9 cellular contexts compared by ENCODE assay signal in the genomic region with DNA sequence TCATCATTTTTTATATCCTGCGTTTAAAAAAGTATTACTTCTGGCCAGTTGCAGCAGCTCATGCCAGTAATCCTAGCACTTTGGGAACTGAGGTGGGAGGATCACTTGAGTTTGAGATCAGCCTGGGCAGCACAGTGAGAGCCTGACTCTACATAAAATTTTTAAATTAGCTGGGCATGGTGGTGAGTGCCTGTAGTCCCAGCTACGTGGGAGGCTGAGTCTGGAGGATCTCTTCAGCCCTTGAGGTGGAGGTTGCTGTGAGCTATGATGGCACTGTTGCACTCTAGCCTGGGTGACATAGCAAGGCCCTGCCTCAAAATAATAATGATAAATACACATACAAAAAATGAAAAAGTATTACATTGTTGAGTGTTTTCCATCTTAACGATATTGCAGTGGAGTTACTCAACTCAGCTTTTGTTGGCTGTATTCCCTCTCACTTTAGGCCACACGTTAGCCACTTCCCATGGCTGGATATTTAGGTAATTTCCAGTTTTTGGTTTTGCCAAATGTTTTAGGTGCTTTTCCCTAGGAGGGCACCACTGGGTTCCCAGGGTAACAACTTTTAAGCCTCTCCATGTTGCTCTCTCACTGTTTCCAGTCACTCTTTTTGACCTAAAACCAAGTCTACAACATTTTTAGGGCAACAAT. TPM values are rescaled to one million over a fixed set of nuclear protein-coding genes. Genes with fewer than 3 reads are reported as not detected.
DNase-seq lines count a peak whose midpoint lies in the region; FAIRE-seq and TF ChIP-seq lines count a peak whose summit lies in the region.
"Had no signal": no experiment of that assay in that cellular context is flagged by ENCODE, and none has a peak within 500 bp of the region (broad histone marks: within the 10 kb centered on the region; RNA-seq: fewer than 3 reads in every experiment).

No MANE protein-coding gene starts in this region.

- H3K4me1 Mint-ChIP-seq in progenitor cell of endocrine pancreas (ENCODE audit: low read depth), result peaks cover 57% of the 10 kb centered on the region

- FAIRE-seq in GM12892 (lab: Jason Lieb, UNC), result no peak

- peak overlapping the region; percentile 48 for H3K4me3 ChIP-seq in WI38 (ENCODE audit: low read depth, low read length)

- H3K27me3 Mint-ChIP-seq in progenitor cell of endocrine pancreas, result no peaks in the 10 kb centered on the region

- no peak for TF ChIP-seq POLR2A in GM12892 (IDR thresholded peaks at IDR 0.05; ENCODE audit: low read depth, low read length)

- DNase-seq in Daoy (ENCODE audit: low read depth) (peak; percentile 49), fibroblast of peridontal ligament (ENCODE audit: extremely low read depth) (peak; percentile 90), progenitor cell of endocrine pancreas (ENCODE audit: low spot score, unreplicated experiment) (no peak), foreskin melanocyte (no peak), activated gamma-delta T cell (lab: John Stamatoyannopoulos, UW) (no peak), GM12892 (ENCODE audit: insufficient read length) (no peak), putamen (ENCODE audit: low spot score) (no peak)
- DNase-seq: NCI-H187 treated with DMSO at 0.1 percent for 48 hours had no signal

- H3K27ac Mint-ChIP-seq in progenitor cell of endocrine pancreas, result peak overlapping the region; percentile 97

- TF ChIP-seq CTCF in WI38 (IDR thresholded peaks at IDR 0.05; ENCODE audit: low read depth, low read length) (no peak), progenitor cell of endocrine pancreas (IDR thresholded peaks at IDR 0.05; ENCODE audit: unreplicated experiment) (no peak)

- H3K9me3 Mint-ChIP-seq in progenitor cell of endocrine pancreas (ENCODE audit: low read depth), result no peaks in the 10 kb centered on the region

- no peak overlapping the region for H3K4me3 Mint-ChIP-seq in progenitor cell of endocrine pancreas (ENCODE audit: low read depth)

- H3K36me3 Mint-ChIP-seq in progenitor cell of endocrine pancreas (ENCODE audit: insufficient read depth), result peaks cover 5% of the 10 kb centered on the region

RNA-seq across cellular contexts. Expression of a gene that starts 20.6 kb away (rescaled TPM):
- total RNA-seq in Daoy (2014; rRNA removed; shearing (Covaris generic)), result 27.0 and 27.4 TPM in 2 replicates
- 22.5 and 23.9 TPM in 2 replicates for total RNA-seq in progenitor cell of endocrine pancreas
- 1.0 TPM for polyA plus RNA-seq in GM12892 (2012; ENCODE audit: missing spikeins)

Comparison
In these comparisons a context has a peak if more than half of its experiments do, and no peak if none do; other contexts are left out.
1. DNase-seq: peak in Daoy (single experiment) and fibroblast of peridontal ligament (single experiment); none in progenitor cell of endocrine pancreas (single experiment), foreskin melanocyte (single experiment), activated gamma-delta T cell (single experiment), GM12892 (single experiment) and putamen (single experiment).